ENCODE assay signal across 1 cellular context in the genomic region with DNA sequence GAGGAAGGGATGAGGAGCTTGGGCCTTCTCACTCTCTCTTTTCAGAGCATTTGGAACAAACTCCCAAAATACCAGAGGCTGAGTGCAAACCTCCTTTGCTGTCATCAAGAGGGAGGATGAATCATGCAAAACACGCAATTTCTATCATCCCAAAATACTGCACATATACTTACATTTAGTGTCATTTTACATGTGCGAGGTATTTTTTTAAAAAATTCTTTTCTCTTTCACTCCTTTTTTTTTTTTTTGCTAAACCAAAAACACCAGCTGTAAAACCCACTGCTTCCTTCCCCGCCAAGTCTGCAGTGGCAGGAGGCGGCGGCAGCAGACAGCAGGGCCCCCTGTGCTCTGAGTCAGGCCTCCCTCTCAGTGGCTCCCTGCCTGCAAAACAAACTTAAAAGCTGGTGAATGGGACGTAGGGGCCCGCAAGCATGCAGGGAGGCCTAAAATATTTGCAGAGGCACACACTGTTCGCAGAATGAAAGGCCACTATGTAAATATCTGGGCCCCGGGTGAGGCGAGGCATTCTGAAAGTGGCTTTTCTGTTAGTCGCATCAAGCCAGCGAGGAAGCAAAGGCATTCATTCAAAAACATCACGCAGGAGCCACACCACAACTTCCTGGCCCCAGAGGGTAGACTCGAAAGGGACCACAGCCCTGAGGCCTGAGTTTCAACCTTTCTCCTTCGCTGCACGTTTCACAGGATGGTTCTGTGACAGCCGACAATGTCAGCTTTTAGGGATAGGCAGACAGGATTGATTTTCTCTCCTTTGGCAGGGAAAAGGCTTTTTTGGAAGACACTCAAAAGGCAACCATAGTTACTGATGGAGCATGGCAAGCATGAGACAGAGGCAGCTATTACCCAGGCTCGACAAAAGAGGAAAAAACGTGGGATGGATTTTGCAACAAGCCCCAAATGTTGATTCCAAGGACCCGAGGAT.
TF ChIP-seq lines count a peak whose summit lies in the region.

No MANE protein-coding gene starts in this region.

TF ChIP-seq in HepG2, 621 proteins besides CTCF, POLR2A, EP300 and RAD21 (continued from another document and continues in another):
- TF ChIP-seq ZNF318 (CRISPR knock-in tag; IDR thresholded peaks at IDR 0.05) (no peak), SAFB2 (CRISPR knock-in tag; IDR thresholded peaks at IDR 0.05; ENCODE audit: borderline replicate concordance, low read depth) (no peak; the same call in 1 of the 2 replicates), SRF (IDR thresholded peaks at IDR 0.05; ENCODE audit: low read depth, low read length) (no peak), ZNF124 (CRISPR knock-in tag; IDR thresholded peaks at IDR 0.05) (peak; percentile 79; the same call in 1 of the 2 replicates), ZNF350 (CRISPR knock-in tag; IDR thresholded peaks at IDR 0.05; ENCODE audit: borderline replicate concordance, low read depth) (no peak; the same call in 1 of the 2 replicates), NCOR1 (IDR thresholded peaks at IDR 0.05; ENCODE audit: borderline replicate concordance, low read length) (no peak), KMT2A (CRISPR knock-in tag; IDR thresholded peaks at IDR 0.05) (peak; percentile 79; the same call in 1 of the 2 replicates), ZBTB42 (CRISPR knock-in tag; IDR thresholded peaks at IDR 0.05) (no peak), IRF9 (CRISPR knock-in tag; IDR thresholded peaks at IDR 0.05; ENCODE audit: borderline replicate concordance) (no peak), NONO (IDR thresholded peaks at IDR 0.05) (no peak), NONO (CRISPR knock-in tag; conservative IDR thresholded peaks at IDR 0.05) (peak; percentile 79; the same call in 1 of the 2 replicates), FOSL1 (CRISPR knock-in tag; IDR thresholded peaks at IDR 0.05; ENCODE audit: borderline replicate concordance) (0 out of 2 replicates have a peak, but pooled peaks have one; percentile 31), FOSL2 (CRISPR knock-in tag; IDR thresholded peaks at IDR 0.05) (peak; percentile 87), ZNF557 (CRISPR knock-in tag; IDR thresholded peaks at IDR 0.05) (no peak), ZNF562 (CRISPR knock-in tag; IDR thresholded peaks at IDR 0.05; ENCODE audit: borderline replicate concordance) (no peak), ZNF30 (CRISPR knock-in tag; IDR thresholded peaks at IDR 0.05) (0 out of 2 replicates have a peak, but pooled peaks have one; percentile 27), STAT6 (CRISPR knock-in tag; IDR thresholded peaks at IDR 0.05; ENCODE audit: borderline replicate concordance) (no peak), ZNF670 (CRISPR knock-in tag; IDR thresholded peaks at IDR 0.05; ENCODE audit: borderline replicate concordance) (no peak), SRSF1 (optimal IDR thresholded peaks at IDR 0.05; ENCODE audit: low read depth, low read length) (no peak), NFKBIZ (CRISPR knock-in tag; IDR thresholded peaks at IDR 0.05) (peak; percentile 35; the same call in 1 of the 2 replicates), ZUFSP (CRISPR knock-in tag; IDR thresholded peaks at IDR 0.05; ENCODE audit: borderline replicate concordance) (no peak), ZC3H4 (CRISPR knock-in tag; IDR thresholded peaks at IDR 0.05; ENCODE audit: borderline replicate concordance) (no peak)
- TF ChIP-seq, protein P1, sequence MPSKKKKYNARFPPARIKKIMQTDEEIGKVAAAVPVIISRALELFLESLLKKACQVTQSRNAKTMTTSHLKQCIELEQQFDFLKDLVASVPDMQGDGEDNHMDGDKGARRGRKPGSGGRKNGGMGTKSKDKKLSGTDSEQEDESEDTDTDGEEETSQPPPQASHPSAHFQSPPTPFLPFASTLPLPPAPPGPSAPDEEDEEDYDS (CRISPR knock-in tag; IDR thresholded peaks at IDR 0.05): peak; percentile 53; the same call in 1 of the 2 replicates
- TF ChIP-seq, protein P2, sequence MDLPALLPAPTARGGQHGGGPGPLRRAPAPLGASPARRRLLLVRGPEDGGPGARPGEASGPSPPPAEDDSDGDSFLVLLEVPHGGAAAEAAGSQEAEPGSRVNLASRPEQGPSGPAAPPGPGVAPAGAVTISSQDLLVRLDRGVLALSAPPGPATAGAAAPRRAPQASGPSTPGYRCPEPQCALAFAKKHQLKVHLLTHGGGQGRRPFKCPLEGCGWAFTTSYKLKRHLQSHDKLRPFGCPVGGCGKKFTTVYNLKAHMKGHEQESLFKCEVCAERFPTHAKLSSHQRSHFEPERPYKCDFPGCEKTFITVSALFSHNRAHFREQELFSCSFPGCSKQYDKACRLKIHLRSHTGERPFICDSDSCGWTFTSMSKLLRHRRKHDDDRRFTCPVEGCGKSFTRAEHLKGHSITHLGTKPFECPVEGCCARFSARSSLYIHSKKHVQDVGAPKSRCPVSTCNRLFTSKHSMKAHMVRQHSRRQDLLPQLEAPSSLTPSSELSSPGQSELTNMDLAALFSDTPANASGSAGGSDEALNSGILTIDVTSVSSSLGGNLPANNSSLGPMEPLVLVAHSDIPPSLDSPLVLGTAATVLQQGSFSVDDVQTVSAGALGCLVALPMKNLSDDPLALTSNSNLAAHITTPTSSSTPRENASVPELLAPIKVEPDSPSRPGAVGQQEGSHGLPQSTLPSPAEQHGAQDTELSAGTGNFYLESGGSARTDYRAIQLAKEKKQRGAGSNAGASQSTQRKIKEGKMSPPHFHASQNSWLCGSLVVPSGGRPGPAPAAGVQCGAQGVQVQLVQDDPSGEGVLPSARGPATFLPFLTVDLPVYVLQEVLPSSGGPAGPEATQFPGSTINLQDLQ (CRISPR knock-in tag; IDR thresholded peaks at IDR 0.05): peak; percentile 35; the same call in 1 of the 2 replicates
- TF ChIP-seq, protein P3, sequence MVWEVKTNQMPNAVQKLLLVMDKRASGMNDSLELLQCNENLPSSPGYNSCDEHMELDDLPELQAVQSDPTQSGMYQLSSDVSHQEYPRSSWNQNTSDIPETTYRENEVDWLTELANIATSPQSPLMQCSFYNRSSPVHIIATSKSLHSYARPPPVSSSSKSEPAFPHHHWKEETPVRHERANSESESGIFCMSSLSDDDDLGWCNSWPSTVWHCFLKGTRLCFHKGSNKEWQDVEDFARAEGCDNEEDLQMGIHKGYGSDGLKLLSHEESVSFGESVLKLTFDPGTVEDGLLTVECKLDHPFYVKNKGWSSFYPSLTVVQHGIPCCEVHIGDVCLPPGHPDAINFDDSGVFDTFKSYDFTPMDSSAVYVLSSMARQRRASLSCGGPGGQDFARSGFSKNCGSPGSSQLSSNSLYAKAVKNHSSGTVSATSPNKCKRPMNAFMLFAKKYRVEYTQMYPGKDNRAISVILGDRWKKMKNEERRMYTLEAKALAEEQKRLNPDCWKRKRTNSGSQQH (CRISPR knock-in tag; IDR thresholded peaks at IDR 0.05; ENCODE audit: low read depth): 0 out of 2 replicates have a peak, but pooled peaks have one; percentile 9
- TF ChIP-seq, protein P4, sequence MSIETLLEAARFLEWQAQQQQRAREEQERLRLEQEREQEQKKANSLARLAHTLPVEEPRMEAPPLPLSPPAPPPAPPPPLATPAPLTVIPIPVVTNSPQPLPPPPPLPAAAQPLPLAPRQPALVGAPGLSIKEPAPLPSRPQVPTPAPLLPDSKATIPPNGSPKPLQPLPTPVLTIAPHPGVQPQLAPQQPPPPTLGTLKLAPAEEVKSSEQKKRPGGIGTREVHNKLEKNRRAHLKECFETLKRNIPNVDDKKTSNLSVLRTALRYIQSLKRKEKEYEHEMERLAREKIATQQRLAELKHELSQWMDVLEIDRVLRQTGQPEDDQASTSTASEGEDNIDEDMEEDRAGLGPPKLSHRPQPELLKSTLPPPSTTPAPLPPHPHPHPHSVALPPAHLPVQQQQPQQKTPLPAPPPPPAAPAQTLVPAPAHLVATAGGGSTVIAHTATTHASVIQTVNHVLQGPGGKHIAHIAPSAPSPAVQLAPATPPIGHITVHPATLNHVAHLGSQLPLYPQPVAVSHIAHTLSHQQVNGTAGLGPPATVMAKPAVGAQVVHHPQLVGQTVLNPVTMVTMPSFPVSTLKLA (IDR thresholded peaks at IDR 0.05): no peak
- TF ChIP-seq, protein P5, sequence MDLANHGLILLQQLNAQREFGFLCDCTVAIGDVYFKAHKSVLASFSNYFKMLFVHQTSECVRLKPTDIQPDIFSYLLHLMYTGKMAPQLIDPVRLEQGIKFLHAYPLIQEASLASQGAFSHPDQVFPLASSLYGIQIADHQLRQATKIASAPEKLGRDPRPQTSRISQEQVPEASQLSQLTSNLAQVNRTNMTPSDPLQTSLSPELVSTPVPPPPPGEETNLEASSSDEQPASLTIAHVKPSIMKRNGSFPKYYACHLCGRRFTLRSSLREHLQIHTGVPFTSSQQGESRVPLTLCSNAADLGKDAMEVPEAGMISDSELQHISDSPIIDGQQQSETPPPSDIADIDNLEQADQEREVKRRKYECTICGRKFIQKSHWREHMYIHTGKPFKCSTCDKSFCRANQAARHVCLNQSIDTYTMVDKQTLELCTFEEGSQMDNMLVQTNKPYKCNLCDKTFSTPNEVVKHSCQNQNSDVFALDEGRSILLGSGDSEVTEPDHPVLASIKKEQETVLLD (CRISPR knock-in tag; IDR thresholded peaks at IDR 0.05; ENCODE audit: low read depth): no peak
